In genomic region chr14:77053046-77053841, GRCh38 we compare ENCODE assay signal across 8 cellular contexts. TPM values are rescaled to one million over a fixed set of nuclear protein-coding genes. Genes with fewer than 3 reads are reported as not detected.
DNase-seq lines count a peak whose midpoint lies in the region; ATAC-seq, FAIRE-seq and TF ChIP-seq lines count a peak whose summit lies in the region.

No MANE protein-coding gene starts in this region.

- H3K9ac ChIP-seq in PC-3 (ENCODE audit: low read length): no peak overlapping the region

- H3K27ac ChIP-seq in CD4-positive, alpha-beta T cell (ENCODE audit: low read depth, low read length): no peak overlapping the region
- H3K27ac ChIP-seq in PC-3 (ENCODE audit: low read length) (no peak overlapping the region), pancreas (peak overlapping the region in 2 of 4 donors; percentile 37 to 58)

- H3K79me2 ChIP-seq in PC-3 (ENCODE audit: low read length): no peaks in the 10 kb centered on the region

- H3K9me2 ChIP-seq in PC-3 (replicated peaks; ENCODE audit: low read length): no peaks in the 10 kb centered on the region

- no peaks in the 10 kb centered on the region for H3F3A ChIP-seq in PC-3 (ENCODE audit: low read length, unreplicated experiment)

- H3K27me3 Mint-ChIP-seq in CD4-positive, alpha-beta T cell: no peaks in the 10 kb centered on the region
- H3K27me3 Mint-ChIP-seq in activated T-helper 17 cell treated with anti-CD3 and anti-CD28 coated beads, Interleukin-2, amount 50 U/mL, for 72 hours: no peaks in the 10 kb centered on the region
- H3K27me3 Mint-ChIP-seq in type B pancreatic cell: no peaks in the 10 kb centered on the region

- intact Hi-C loops in CD4-positive, alpha-beta T cell (cut with DNase I, micrococcal nuclease): loop anchor here (1.0 to 5.0 kb wide), 7 partner anchors 24 to 181 kb away; partner anchors contain the start of gene IRF2BPL (in 1 of the 2)
- intact Hi-C loops in PC-3 (cut with micrococcal nuclease): no loop called here
- intact Hi-C loops in pancreas (cut with DNase I): no loop called here

- peak; percentile 95 for TF ChIP-seq CTCF in CD4-positive, alpha-beta T cell (IDR thresholded peaks at IDR 0.05)
- peak; percentile 68 for TF ChIP-seq CTCF in PC-3 (conservative IDR thresholded peaks at IDR 0.05; ENCODE audit: low read depth, low read length)
- peak; percentile 82 for TF ChIP-seq CTCF in foreskin fibroblast (IDR thresholded peaks at IDR 0.05; ENCODE audit: low read depth, low read length)
- TF ChIP-seq CTCF in pancreas (IDR thresholded peaks at IDR 0.05): peak; percentile 71 to 86 (median 82)
- TF ChIP-seq CTCF in type B pancreatic cell (conservative IDR thresholded peaks at IDR 0.05): peak; percentile 98

- CTCF ChIA-PET in CD4-positive, alpha-beta T cell (lab: Charles Lee): interaction anchor here (0.7 to 3.7 kb wide), 19 partner anchors 9 to 235 kb away, joined by 3 to 31 read pairs (median 5); no protein-coding TSS in a partner anchor
- CTCF ChIA-PET in HEK293T (lab: Yijun Ruan, JAX): interaction anchor here (0.6 to 2.1 kb wide), 22 partner anchors 9 to 555 kb away, joined by 3 to 9 read pairs (median 3); partner anchors contain the start of gene IRF2BPL
- CTCF ChIA-PET in PC-3 (lab: Charles Lee): no interaction called here

- no peaks in the 10 kb centered on the region for H3K9me3 ChIP-seq in CD4-positive, alpha-beta T cell (ENCODE audit: control insufficient read depth, low read length)
- 0 out of 2 replicates have a peak, but pooled peaks cover 5% of the 10 kb centered on the region for H3K9me3 ChIP-seq in PC-3 (ENCODE audit: low read length)
- no peaks in the 10 kb centered on the region for H3K9me3 ChIP-seq in pancreas

- POLR2A ChIA-PET in CD4-positive, alpha-beta T cell (lab: Charles Lee): interaction anchor here (0.6 to 2.2 kb wide), 9 partner anchors 13 to 140 kb away, joined by 3 to 10 read pairs (median 4); no protein-coding TSS in a partner anchor
- POLR2A ChIA-PET in HEK293T (lab: Yijun Ruan, JAX): interaction anchor here (1.0 to 1.5 kb wide), 2 partner anchors 29 to 92 kb away, joined by 3 to 5 read pairs; no protein-coding TSS in a partner anchor
- POLR2A ChIA-PET in PC-3 (lab: Charles Lee; ENCODE audit: unreplicated experiment): no interaction called here

- no peak overlapping the region for H2AFZ ChIP-seq in PC-3 (ENCODE audit: low read length)

- H3K4me1 ChIP-seq in PC-3 (ENCODE audit: insufficient read depth, low read length): no peaks in the 10 kb centered on the region
- peaks cover 0 to 13% (median 0%) of the 10 kb centered on the region in 3 donors for H3K4me1 ChIP-seq in pancreas

- peaks cover 18% of the 10 kb centered on the region for H3K4me1 Mint-ChIP-seq in CD4-positive, alpha-beta T cell (ENCODE audit: low read depth)
- H3K4me1 Mint-ChIP-seq in activated T-helper 17 cell treated with anti-CD3 and anti-CD28 coated beads, Interleukin-2, amount 50 U/mL, for 72 hours: peaks cover 10% of the 10 kb centered on the region
- H3K4me1 Mint-ChIP-seq in type B pancreatic cell (ENCODE audit: unreplicated experiment): peaks cover 18% of the 10 kb centered on the region

- H3K27ac Mint-ChIP-seq in CD4-positive, alpha-beta T cell: no peak overlapping the region
- H3K27ac Mint-ChIP-seq in activated T-helper 17 cell treated with anti-CD3 and anti-CD28 coated beads, Interleukin-2, amount 50 U/mL, for 72 hours: no peak overlapping the region
- H3K27ac Mint-ChIP-seq in type B pancreatic cell: no peak overlapping the region

- H3K36me3 ChIP-seq in PC-3 (ENCODE audit: low read depth, low read length) (peaks cover 5% of the 10 kb centered on the region; the same call in 1 of the 2 replicates), pancreas (no peaks in the 10 kb centered on the region)

- no peaks in the 10 kb centered on the region for H3K36me3 Mint-ChIP-seq in CD4-positive, alpha-beta T cell (ENCODE audit: low read depth)
- no peaks in the 10 kb centered on the region for H3K36me3 Mint-ChIP-seq in activated T-helper 17 cell treated with anti-CD3 and anti-CD28 coated beads, Interleukin-2, amount 50 U/mL, for 72 hours (ENCODE audit: low read depth)
- H3K36me3 Mint-ChIP-seq in type B pancreatic cell: no peaks in the 10 kb centered on the region

- H3K4me2 ChIP-seq in PC-3 (ENCODE audit: low read length): no peak overlapping the region

- H3K4me3 Mint-ChIP-seq in CD4-positive, alpha-beta T cell: no peak overlapping the region
- H3K4me3 Mint-ChIP-seq in activated T-helper 17 cell treated with anti-CD3 and anti-CD28 coated beads, Interleukin-2, amount 50 U/mL, for 72 hours: no peak overlapping the region
- H3K4me3 Mint-ChIP-seq in type B pancreatic cell: no peak overlapping the region

- no peaks in the 10 kb centered on the region for H3K9me3 Mint-ChIP-seq in CD4-positive, alpha-beta T cell
- no peaks in the 10 kb centered on the region for H3K9me3 Mint-ChIP-seq in activated T-helper 17 cell treated with anti-CD3 and anti-CD28 coated beads, Interleukin-2, amount 50 U/mL, for 72 hours
- H3K9me3 Mint-ChIP-seq in type B pancreatic cell: no peaks in the 10 kb centered on the region

- no TSS peak for BruUV-seq in PC-3 (replicated peaks; lab: Mats Ljungman, UMichigan)

- ATAC-seq in CD4-positive, alpha-beta T cell (ENCODE audit: poor library complexity): peak; percentile 87
- ATAC-seq in PC-3 (no peak), pancreas (peak; percentile 76 to 82 (median 81))
- peak; percentile 63 for ATAC-seq in activated T-helper 17 cell treated with anti-CD3 and anti-CD28 coated beads, Interleukin-2, amount 50 U/mL, for 72 hours (replicated peaks)

- H3K27me3 ChIP-seq in CD4-positive, alpha-beta T cell (ENCODE audit: control insufficient read depth, insufficient read depth, low read length): no peaks in the 10 kb centered on the region
- H3K27me3 ChIP-seq in PC-3 (ENCODE audit: low read length) (no peaks in the 10 kb centered on the region), pancreas (no peaks in the 10 kb centered on the region)

- H3K4me3 ChIP-seq in PC-3 (ENCODE audit: low read length) (no peak overlapping the region), foreskin fibroblast (ENCODE audit: low read depth in 1 of 2, low read length in 2 of 2) (no peak overlapping the region), pancreas (no peak overlapping the region)

- 34 to 42% methylated on average over 21 of the region's 21 CpGs for WGBS in pancreas, 2 donors

- peak; percentile 62 to 85 (median 70) for DNase-seq in CD4-positive, alpha-beta T cell
- DNase-seq in HEK293T (ENCODE audit: extremely low spot score) (peak; percentile 84), PC-3 (no peak), foreskin fibroblast (peak; percentile 56 to 80), pancreas (peak in 4 of 6 donors; percentile 44 to 87 (median 70)), type B pancreatic cell (ENCODE audit: extremely low spot score, unreplicated experiment) (peak; percentile 81), foreskin melanocyte (no peak)

- H4K20me1 ChIP-seq in PC-3 (ENCODE audit: low read length): no peaks in the 10 kb centered on the region

- no peak for FAIRE-seq in pancreas (lab: Jason Lieb, UNC)

TF ChIP-seq in HEK293T, 16 proteins besides CTCF, POLR2A, EP300 and RAD21:
- no peak for TF ChIP-seq FOXK2 (IDR thresholded peaks at IDR 0.05)

RNA-seq across cellular contexts. Expression of gene IRF2BPL, which starts 24.7 kb away (rescaled TPM):
- 10 to 100 TPM; 70.9 to 71.8 TPM for total RNA-seq in CD4-positive, alpha-beta T cell
- total RNA-seq in PC-3 (2014; rRNA removed) (113 and 146 TPM in 2 replicates), pancreas (10 to 100 TPM; 15.4 to 32.2 (median 25.5) TPM), type B pancreatic cell (ENCODE audit: low replicate concordance) (59.7 and 116 TPM in 2 replicates)
- 10 to 100 TPM; 14.2 to 25.5 TPM for total RNA-seq in activated T-helper 17 cell treated with anti-CD3 and anti-CD28 coated beads, Interleukin-2, amount 50 U/mL, for 72 hours
- polyA plus RNA-seq in pancreas: 10 to 100 TPM in 1 of 2 donors, 1 to 10 TPM in 1; 6.2 to 13.7 TPM

RNA-seq across cellular contexts. Expression of gene CIPC, which starts 44.8 kb away (rescaled TPM):
- total RNA-seq in CD4-positive, alpha-beta T cell: 10 to 100 TPM in 1 of 2 experiments, 1 to 10 TPM in 1; 8.2 to 10.7 TPM
- total RNA-seq in PC-3 (2014; rRNA removed) (26.0 and 26.6 TPM in 2 replicates), pancreas (10 to 100 TPM in 1 of 6 donors, 1 to 10 TPM in 5; 5.9 to 12.6 (median 8.0) TPM), type B pancreatic cell (ENCODE audit: low replicate concordance) (27.2 and 34.0 TPM in 2 replicates)
- 10 to 100 TPM in 1 of 2 donors, 1 to 10 TPM in 1; 8.5 to 11.8 TPM for total RNA-seq in activated T-helper 17 cell treated with anti-CD3 and anti-CD28 coated beads, Interleukin-2, amount 50 U/mL, for 72 hours
- polyA plus RNA-seq in pancreas: 1 to 10 TPM; 2.7 to 6.7 TPM

Comparison
In these comparisons a context has a peak if more than half of its experiments do, and no peak if none do; other contexts are left out.
1. DNase-seq: peak in CD4-positive, alpha-beta T cell (10 of 10), HEK293T (single experiment), foreskin fibroblast (2 of 2), pancreas (4 of 6) and type B pancreatic cell (single experiment); none in PC-3 (single experiment) and foreskin melanocyte (single experiment).
2. intact Hi-C loops: an anchor here in CD4-positive, alpha-beta T cell (1.0 to 5.0 kb wide); none called in PC-3 and pancreas.
3. Peak in every context shown above with its lines, with median percentiles within 50 percentile points of each other: CTCF ChIP-seq.